Comparison of ENCODE assay signal across 12 cellular contexts in the genomic region with DNA sequence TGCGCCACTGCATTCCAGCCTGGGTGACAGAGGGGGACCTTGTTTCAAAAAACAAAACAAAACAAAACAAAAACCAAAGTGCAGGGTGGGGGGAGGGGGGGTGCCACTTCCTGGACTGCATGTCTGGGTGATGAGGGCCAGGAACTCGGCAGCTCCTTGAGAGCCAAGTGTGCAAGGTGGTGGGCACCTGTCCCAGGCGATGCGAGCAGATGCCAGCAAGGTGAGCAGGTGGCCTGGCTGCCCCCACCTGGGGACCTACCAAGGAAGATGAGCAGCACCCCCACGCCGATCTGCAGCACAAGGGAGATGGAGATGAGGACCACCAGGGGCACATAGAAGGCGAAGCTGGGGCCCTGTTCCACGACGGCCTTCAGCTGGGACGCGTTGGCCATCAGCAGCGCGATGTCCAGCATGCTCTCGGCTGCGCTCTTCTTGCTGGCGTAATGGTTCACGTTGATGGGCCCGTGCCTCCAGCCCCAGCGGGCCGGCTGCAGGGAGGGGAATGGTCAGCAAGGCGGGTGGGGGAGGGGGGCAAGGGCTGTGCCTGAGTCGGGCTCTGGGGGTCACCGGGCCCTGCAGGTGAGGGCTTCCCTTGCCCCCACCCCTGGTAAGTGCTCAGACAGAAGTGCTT. TPM values are rescaled to one million over a fixed set of nuclear protein-coding genes. Genes with fewer than 3 reads are reported as not detected.
DNase-seq lines count a peak whose midpoint lies in the region; ATAC-seq, FAIRE-seq and TF ChIP-seq lines count a peak whose summit lies in the region.
"Had no signal": no experiment of that assay in that cellular context is flagged by ENCODE, and none has a peak within 500 bp of the region (broad histone marks: within the 10 kb centered on the region; RNA-seq: fewer than 3 reads in every experiment).

No MANE protein-coding gene starts in this region.

- TF ChIP-seq CTCF in HepG2 (CRISPR knock-in tag; IDR thresholded peaks at IDR 0.05) (no peak), PC-9 (conservative IDR thresholded peaks at IDR 0.05) (no peak)

- H3K27ac ChIP-seq in HepG2 (ENCODE audit: extremely low read length, insufficient read depth, low read length) (peak overlapping the region; percentile 92), PC-9 (no peak overlapping the region)

- H3K9me3 ChIP-seq in HepG2 (ENCODE audit: low read length), result no peaks in the 10 kb centered on the region
- H3K9me3 ChIP-seq in PC-9 (ENCODE audit: insufficient read depth, low read depth), result no peaks in the 10 kb centered on the region

- H3K36me3 ChIP-seq in HepG2 (replicated peaks in 1 of 2; ENCODE audit: control insufficient read depth in 1 of 2, insufficient read depth in 2 of 2, low read length in 2 of 2) (peaks cover 34 to 49% of the 10 kb centered on the region in 2 experiments; a peak in 4 of 5 replicates), PC-9 (ENCODE audit: low read depth) (peaks cover 16% of the 10 kb centered on the region; the same call in 1 of the 2 replicates)

- peaks cover 41% of the 10 kb centered on the region for H3K4me1 Mint-ChIP-seq in activated T-helper 1 cell treated with anti-CD3 and anti-CD28 coated beads, Interleukin-12 subunit alpha, Interleukin-12 subunit beta, Interleukin-2, Interleukin-4 antibody, amounts not matched to agents 30 ng/mL and 10 ng/mL and 1 ng/mL, durations not matched to agents 14 hours and 24 hours and 36 hours (ENCODE audit: low read depth)
- peaks cover 32 to 57% of the 10 kb centered on the region in 2 donors for H3K4me1 Mint-ChIP-seq in stimulated activated naive B cell treated with anti-CD40 and anti-IgM and Interleukin-4, amounts not matched to agents 10 μg/mL and 1 μg/mL and 100 μg/mL, for 72 hours

- H3K9me2 ChIP-seq in PC-9 (ENCODE audit: insufficient read depth), result no peaks in the 10 kb centered on the region

- H3K4me3 ChIP-seq in HepG2 (replicated peaks in 1 of 3; ENCODE audit: insufficient read depth in 1 of 3, low read depth in 2 of 3, low read length in 3 of 3) (peak overlapping the region in 1 of 3 experiments; percentile 56; a peak in 1 of 6 replicates), PC-9 (no peak overlapping the region)
- H3K4me3 ChIP-seq: dorsolateral prefrontal cortex had no signal

- intact Hi-C loops in activated T-helper 1 cell treated with anti-CD3 and anti-CD28 coated beads, Interleukin-12 subunit alpha, Interleukin-12 subunit beta, Interleukin-2, Interleukin-4 antibody, amounts not matched to agents 30 ng/mL and 10 ng/mL and 1 ng/mL, durations not matched to agents 14 hours and 24 hours and 36 hours (cut with micrococcal nuclease), result no loop called here
- intact Hi-C loops in HepG2 (cut with micrococcal nuclease; ENCODE audit: unreplicated experiment) (no loop called here), PC-9 (cut with micrococcal nuclease; ENCODE audit: unreplicated experiment) (no loop called here)

- peak overlapping the region; percentile 30 for H3K4me3 Mint-ChIP-seq in activated T-helper 1 cell treated with anti-CD3 and anti-CD28 coated beads, Interleukin-12 subunit alpha, Interleukin-12 subunit beta, Interleukin-2, Interleukin-4 antibody, amounts not matched to agents 30 ng/mL and 10 ng/mL and 1 ng/mL, durations not matched to agents 14 hours and 24 hours and 36 hours
- H3K4me3 Mint-ChIP-seq in stimulated activated naive B cell treated with anti-CD40 and anti-IgM and Interleukin-4, amounts not matched to agents 10 μg/mL and 1 μg/mL and 100 μg/mL, for 72 hours, result no peak overlapping the region

- TF ChIP-seq EP300 in HepG2 (IDR thresholded peaks at IDR 0.05; ENCODE audit: low read depth in 2 of 2, low read length in 2 of 2) (no peak), HepG2 (CRISPR knock-in tag; IDR thresholded peaks at IDR 0.05; ENCODE audit: borderline replicate concordance) (no peak)

- H3K79me2 ChIP-seq in HepG2 (ENCODE audit: insufficient read depth, low read length), result peaks cover 51% of the 10 kb centered on the region
- peaks cover 40% of the 10 kb centered on the region for H3K79me2 ChIP-seq in PC-9 (ENCODE audit: low read depth)

- in situ Hi-C loops in HepG2 (cut with HindIII; ENCODE audit: extremely low pct_ligation_motif_present, low pct_unique_long_range_greater_than_20kb), result no loop called here

- no peak overlapping the region for H3K9ac ChIP-seq in HepG2 (ENCODE audit: insufficient read depth, low read depth, low read length)

- DNase-seq in NCI-H2171 treated with DMSO at 0.1 percent for 48 hours (lab: John Stamatoyannopoulos, UW) (peak; percentile 19), NCI-H2171 (lab: John Stamatoyannopoulos, UW) (no peak), HepG2 (ENCODE audit: low spot score) (no peak), NCI-H526 treated with DMSO at 0.1 percent for 48 hours (lab: John Stamatoyannopoulos, UW) (no peak), PC-9 (no peak)
- DNase-seq in activated T-helper 1 cell treated with anti-CD3 and anti-CD28 coated beads, Interleukin-12 subunit alpha, Interleukin-12 subunit beta, Interleukin-2, Interleukin-4 antibody, amounts not matched to agents 30 ng/mL and 10 ng/mL and 1 ng/mL, durations not matched to agents 14 hours and 24 hours and 36 hours (ENCODE audit: low spot score), result no peak
- DNase-seq in stimulated activated naive B cell treated with anti-CD40 and anti-IgM and Interleukin-4, amounts not matched to agents 10 μg/mL and 1 μg/mL and 100 μg/mL, for 72 hours, result no peak
- DNase-seq: GF-D8, KG1 had no signal

- peaks cover 33% of the 10 kb centered on the region for H3K36me3 Mint-ChIP-seq in activated T-helper 1 cell treated with anti-CD3 and anti-CD28 coated beads, Interleukin-12 subunit alpha, Interleukin-12 subunit beta, Interleukin-2, Interleukin-4 antibody, amounts not matched to agents 30 ng/mL and 10 ng/mL and 1 ng/mL, durations not matched to agents 14 hours and 24 hours and 36 hours (ENCODE audit: low read depth)
- peaks cover 57 to 67% of the 10 kb centered on the region in 2 donors for H3K36me3 Mint-ChIP-seq in stimulated activated naive B cell treated with anti-CD40 and anti-IgM and Interleukin-4, amounts not matched to agents 10 μg/mL and 1 μg/mL and 100 μg/mL, for 72 hours

- peak overlapping the region; percentile 70 for H3K27ac Mint-ChIP-seq in activated T-helper 1 cell treated with anti-CD3 and anti-CD28 coated beads, Interleukin-12 subunit alpha, Interleukin-12 subunit beta, Interleukin-2, Interleukin-4 antibody, amounts not matched to agents 30 ng/mL and 10 ng/mL and 1 ng/mL, durations not matched to agents 14 hours and 24 hours and 36 hours
- H3K27ac Mint-ChIP-seq in stimulated activated naive B cell treated with anti-CD40 and anti-IgM and Interleukin-4, amounts not matched to agents 10 μg/mL and 1 μg/mL and 100 μg/mL, for 72 hours, result peak overlapping the region; percentile 59

- H3K27me3 Mint-ChIP-seq in activated T-helper 1 cell treated with anti-CD3 and anti-CD28 coated beads, Interleukin-12 subunit alpha, Interleukin-12 subunit beta, Interleukin-2, Interleukin-4 antibody, amounts not matched to agents 30 ng/mL and 10 ng/mL and 1 ng/mL, durations not matched to agents 14 hours and 24 hours and 36 hours (ENCODE audit: insufficient read depth), result no peaks in the 10 kb centered on the region
- H3K27me3 Mint-ChIP-seq in stimulated activated naive B cell treated with anti-CD40 and anti-IgM and Interleukin-4, amounts not matched to agents 10 μg/mL and 1 μg/mL and 100 μg/mL, for 72 hours, result no peaks in the 10 kb centered on the region

- H2AFZ ChIP-seq in HepG2 (ENCODE audit: low read length) (no peak overlapping the region), PC-9 (no peak overlapping the region)

- no peaks in the 10 kb centered on the region for H3K9me3 Mint-ChIP-seq in activated T-helper 1 cell treated with anti-CD3 and anti-CD28 coated beads, Interleukin-12 subunit alpha, Interleukin-12 subunit beta, Interleukin-2, Interleukin-4 antibody, amounts not matched to agents 30 ng/mL and 10 ng/mL and 1 ng/mL, durations not matched to agents 14 hours and 24 hours and 36 hours
- no peaks in the 10 kb centered on the region for H3K9me3 Mint-ChIP-seq in stimulated activated naive B cell treated with anti-CD40 and anti-IgM and Interleukin-4, amounts not matched to agents 10 μg/mL and 1 μg/mL and 100 μg/mL, for 72 hours

- ATAC-seq in HepG2, result no peak
- ATAC-seq in stimulated activated naive B cell treated with anti-CD40 and anti-IgM and Interleukin-4, amounts not matched to agents 10 μg/mL and 1 μg/mL and 100 μg/mL, for 72 hours (replicated peaks), result no peak
- no peak for ATAC-seq in GM21786 (IDR thresholded peaks at IDR 0.05; ENCODE audit: unreplicated experiment)

- H3F3A ChIP-seq in PC-9 (ENCODE audit: insufficient read depth, low read depth), result peaks cover 22% of the 10 kb centered on the region; the same call in 1 of the 2 replicates

- peak overlapping the region; percentile 60; the same call in 1 of the 2 replicates for H3K4me2 ChIP-seq in HepG2 (ENCODE audit: low read depth, low read length)
- no peak overlapping the region for H3K4me2 ChIP-seq in PC-9

- TF ChIP-seq POLR2A in HepG2 (IDR thresholded peaks at IDR 0.05; ENCODE audit: insufficient read depth in 1 of 2, low read depth in 2 of 2, low read length in 2 of 2), result no peak

- H3K27me3 ChIP-seq in HepG2 (ENCODE audit: control insufficient read depth in 1 of 2, insufficient read depth in 2 of 2, low read length in 2 of 2), result no peaks in the 10 kb centered on the region
- no peaks in the 10 kb centered on the region for H3K27me3 ChIP-seq in PC-9 (ENCODE audit: insufficient read depth, low read depth)
- H3K27me3 ChIP-seq: dorsolateral prefrontal cortex had no signal

- BruUV-seq in HepG2 (replicated peaks; lab: Mats Ljungman, UMichigan) (no TSS peak), PC-9 (replicated peaks; lab: Mats Ljungman, UMichigan) (no TSS peak)

- WGBS in HepG2 (ENCODE audit: low lambda C conversion rate), result 98% methylated on average over 13 of the region's 23 CpGs

- H3K4me1 ChIP-seq in HepG2 (ENCODE audit: insufficient read depth, low read length) (peaks cover 55% of the 10 kb centered on the region), PC-9 (replicated peaks; ENCODE audit: insufficient read depth) (peaks cover under 1% of the 10 kb centered on the region; the same call in 1 of the 2 replicates)

- FAIRE-seq in HepG2 (lab: Jason Lieb, UNC), result no peak
- FAIRE-seq: A204.1 had no signal

- H4K20me1 ChIP-seq in HepG2 (ENCODE audit: insufficient read depth, low read length), result no peaks in the 10 kb centered on the region
- peaks cover 19% of the 10 kb centered on the region; the same call in 1 of the 2 replicates for H4K20me1 ChIP-seq in PC-9 (ENCODE audit: insufficient read depth)

- no peak for TF ChIP-seq RAD21 in HepG2 (CRISPR knock-in tag; IDR thresholded peaks at IDR 0.05)

- CTCF ChIA-PET in HepG2 (lab: Yijun Ruan, JAX; ENCODE audit: low intra/inter-chr PET ratio, low total read pairs), result no interaction called here
- CTCF ChIA-PET in PC-9 (lab: Charles Lee), result no interaction called here

- POLR2A ChIA-PET in HepG2 (lab: Yijun Ruan, JAX) (interaction anchor here (0.9 to 2.4 kb wide), 7 partner anchors 9 to 35 kb away, joined by 3 to 32 read pairs (median 5); a partner anchor contains a TSS), PC-9 (lab: Charles Lee; ENCODE audit: unreplicated experiment) (no interaction called here)

RNA-seq across cellular contexts. Expression of a gene that starts 7.8 kb away (rescaled TPM):
- total RNA-seq in activated T-helper 1 cell treated with anti-CD3 and anti-CD28 coated beads, Interleukin-12 subunit alpha, Interleukin-12 subunit beta, Interleukin-2, Interleukin-4 antibody, amounts not matched to agents 30 ng/mL and 10 ng/mL and 1 ng/mL, durations not matched to agents 14 hours and 24 hours and 36 hours, result 94.2 and 95.3 TPM in 2 replicates
- total RNA-seq in HepG2 (2016; rRNA removed; fragmentation: Illumina TruSeq; extraction: Trizol) (77.1 and 92.1 TPM in 2 replicates), PC-9 (2021) (115 TPM in 2 replicates)
- total RNA-seq in HepG2 (2016; cell fraction: cytosol; rRNA removed; fragmentation: Illumina TruSeq; extraction: Trizol; ENCODE audit: low read depth), result 104 and 127 TPM in 2 replicates
- 66.8 and 94.8 TPM in 2 replicates for total RNA-seq in HepG2 (2016; cell fraction: insoluble cytoplasmic fraction; rRNA removed; fragmentation: Illumina TruSeq; extraction: Trizol)
- total RNA-seq in HepG2 (2016; cell fraction: membrane; rRNA removed; fragmentation: Illumina TruSeq; extraction: Trizol), result 149 and 180 TPM in 2 replicates
- total RNA-seq in HepG2 (2016; cell fraction: nucleus; rRNA removed; fragmentation: Illumina TruSeq; extraction: Trizol), result 48.9 and 58.7 TPM in 2 replicates
- 81.2 and 109 TPM in 2 replicates for polyA plus RNA-seq in HepG2 (2011; rRNA removed)
- 83.2 and 110 TPM in 2 replicates for polyA plus RNA-seq in HepG2 (2011; cell fraction: cytosol; rRNA removed)
- 62.3 and 83.6 TPM in 2 replicates for polyA plus RNA-seq in HepG2 (2011; cell fraction: nucleus; rRNA removed)
- polyA plus RNA-seq in HepG2 (2012), result 77.3 and 145 TPM in 2 replicates
- polyA plus RNA-seq in HepG2 (2016; cell fraction: cytosol; fragmentation: Illumina TruSeq; extraction: Trizol; ENCODE audit: low read depth), result 196 and 226 TPM in 2 replicates
- polyA plus RNA-seq in HepG2 (2016; cell fraction: insoluble cytoplasmic fraction; fragmentation: Illumina TruSeq; extraction: Trizol; ENCODE audit: low read depth), result 104 and 130 TPM in 2 replicates
- 235 and 242 TPM in 2 replicates for polyA plus RNA-seq in HepG2 (2016; cell fraction: membrane; fragmentation: Illumina TruSeq; extraction: Trizol; ENCODE audit: low read depth)
- polyA plus RNA-seq in HepG2 (2016; cell fraction: nucleus; fragmentation: Illumina TruSeq; extraction: Trizol; ENCODE audit: insufficient read depth, low read depth), result 122 and 127 TPM in 2 replicates
- 22.5 and 101 TPM in 2 replicates for polyA minus RNA-seq in HepG2 (2011; rRNA and poly(A)+ RNA removed; ENCODE audit: low replicate concordance)
- 26.1 and 26.7 TPM in 2 replicates for polyA minus RNA-seq in HepG2 (2011; cell fraction: cytosol; rRNA and poly(A)+ RNA removed)
- 17.8 and 21.8 TPM in 2 replicates for polyA minus RNA-seq in HepG2 (2011; cell fraction: nucleus; rRNA and poly(A)+ RNA removed)

RNA-seq across cellular contexts. Expression of a gene that starts 30.2 kb away (rescaled TPM):
- total RNA-seq in activated T-helper 1 cell treated with anti-CD3 and anti-CD28 coated beads, Interleukin-12 subunit alpha, Interleukin-12 subunit beta, Interleukin-2, Interleukin-4 antibody, amounts not matched to agents 30 ng/mL and 10 ng/mL and 1 ng/mL, durations not matched to agents 14 hours and 24 hours and 36 hours, result 40.5 and 41.7 TPM in 2 replicates
- total RNA-seq in HepG2 (2016; rRNA removed; fragmentation: Illumina TruSeq; extraction: Trizol), result 15.2 and 18.4 TPM in 2 replicates
- 15.8 and 20.2 TPM in 2 replicates for total RNA-seq in HepG2 (2016; cell fraction: cytosol; rRNA removed; fragmentation: Illumina TruSeq; extraction: Trizol; ENCODE audit: low read depth)
- 18.6 and 20.5 TPM in 2 replicates for total RNA-seq in HepG2 (2016; cell fraction: insoluble cytoplasmic fraction; rRNA removed; fragmentation: Illumina TruSeq; extraction: Trizol)
- total RNA-seq in HepG2 (2016; cell fraction: membrane; rRNA removed; fragmentation: Illumina TruSeq; extraction: Trizol), result 17.3 and 29.5 TPM in 2 replicates
- 8.3 and 12.2 TPM in 2 replicates for total RNA-seq in HepG2 (2016; cell fraction: nucleus; rRNA removed; fragmentation: Illumina TruSeq; extraction: Trizol)
- 47.2 and 62.0 TPM in 2 replicates for polyA plus RNA-seq in HepG2 (2011; rRNA removed)
- polyA plus RNA-seq in HepG2 (2011; cell fraction: cytosol; rRNA removed), result 33.8 and 73.1 TPM in 2 replicates
- polyA plus RNA-seq in HepG2 (2011; cell fraction: nucleus; rRNA removed), result 101 and 106 TPM in 2 replicates
- 14.6 TPM in 2 replicates for polyA plus RNA-seq in HepG2 (2012)
- polyA plus RNA-seq in HepG2 (2016; cell fraction: cytosol; fragmentation: Illumina TruSeq; extraction: Trizol; ENCODE audit: low read depth), result 16.0 and 27.0 TPM in 2 replicates
- 14.7 and 18.5 TPM in 2 replicates for polyA plus RNA-seq in HepG2 (2016; cell fraction: insoluble cytoplasmic fraction; fragmentation: Illumina TruSeq; extraction: Trizol; ENCODE audit: low read depth)
- 13.4 and 18.5 TPM in 2 replicates for polyA plus RNA-seq in HepG2 (2016; cell fraction: membrane; fragmentation: Illumina TruSeq; extraction: Trizol; ENCODE audit: low read depth)
- 25.1 and 25.9 TPM in 2 replicates for polyA plus RNA-seq in HepG2 (2016; cell fraction: nucleus; fragmentation: Illumina TruSeq; extraction: Trizol; ENCODE audit: insufficient read depth, low read depth)
- polyA minus RNA-seq in HepG2 (2011; rRNA and poly(A)+ RNA removed; ENCODE audit: low replicate concordance), result 11.5 and 28.1 TPM in 2 replicates
- polyA minus RNA-seq in HepG2 (2011; cell fraction: cytosol; rRNA and poly(A)+ RNA removed), result 14.0 and 17.6 TPM in 2 replicates
- 11.3 and 12.8 TPM in 2 replicates for polyA minus RNA-seq in HepG2 (2011; cell fraction: nucleus; rRNA and poly(A)+ RNA removed)
- total RNA-seq in PC-9 (2021), result 97.5 and 122 TPM in 2 replicates

RNA-seq across cellular contexts. Expression of a gene that starts 57.7 kb away (rescaled TPM):
- total RNA-seq in activated T-helper 1 cell treated with anti-CD3 and anti-CD28 coated beads, Interleukin-12 subunit alpha, Interleukin-12 subunit beta, Interleukin-2, Interleukin-4 antibody, amounts not matched to agents 30 ng/mL and 10 ng/mL and 1 ng/mL, durations not matched to agents 14 hours and 24 hours and 36 hours, result 2.2 and 3.0 TPM in 2 replicates
- total RNA-seq in HepG2 (2016; rRNA removed; fragmentation: Illumina TruSeq; extraction: Trizol) (10.5 and 16.6 TPM in 2 replicates), PC-9 (2021) (44.6 and 61.3 TPM in 2 replicates)
- total RNA-seq in HepG2 (2016; cell fraction: cytosol; rRNA removed; fragmentation: Illumina TruSeq; extraction: Trizol; ENCODE audit: low read depth), result 2.8 and 5.4 TPM in 2 replicates
- total RNA-seq in HepG2 (2016; cell fraction: insoluble cytoplasmic fraction; rRNA removed; fragmentation: Illumina TruSeq; extraction: Trizol), result 7.9 and 14.6 TPM in 2 replicates
- total RNA-seq in HepG2 (2016; cell fraction: membrane; rRNA removed; fragmentation: Illumina TruSeq; extraction: Trizol), result 9.4 and 9.8 TPM in 2 replicates
- 21.0 and 29.3 TPM in 2 replicates for total RNA-seq in HepG2 (2016; cell fraction: nucleus; rRNA removed; fragmentation: Illumina TruSeq; extraction: Trizol)
- 11.4 and 12.0 TPM in 2 replicates for polyA plus RNA-seq in HepG2 (2011; rRNA removed)
- 3.1 and 5.3 TPM in 2 replicates for polyA plus RNA-seq in HepG2 (2011; cell fraction: cytosol; rRNA removed)
- 98.4 and 126 TPM in 2 replicates for polyA plus RNA-seq in HepG2 (2011; cell fraction: nucleus; rRNA removed)
- 29.1 and 39.4 TPM in 2 replicates for polyA plus RNA-seq in HepG2 (2012)
- 3.2 and 4.2 TPM in 2 replicates for polyA plus RNA-seq in HepG2 (2016; cell fraction: cytosol; fragmentation: Illumina TruSeq; extraction: Trizol; ENCODE audit: low read depth)
- 18.9 and 27.7 TPM in 2 replicates for polyA plus RNA-seq in HepG2 (2016; cell fraction: insoluble cytoplasmic fraction; fragmentation: Illumina TruSeq; extraction: Trizol; ENCODE audit: low read depth)
- polyA plus RNA-seq in HepG2 (2016; cell fraction: membrane; fragmentation: Illumina TruSeq; extraction: Trizol; ENCODE audit: low read depth), result 4.9 and 6.5 TPM in 2 replicates
- 87.2 and 94.8 TPM in 2 replicates for polyA plus RNA-seq in HepG2 (2016; cell fraction: nucleus; fragmentation: Illumina TruSeq; extraction: Trizol; ENCODE audit: insufficient read depth, low read depth)
- 8.4 and 22.7 TPM in 2 replicates for polyA minus RNA-seq in HepG2 (2011; rRNA and poly(A)+ RNA removed; ENCODE audit: low replicate concordance)
- polyA minus RNA-seq in HepG2 (2011; cell fraction: cytosol; rRNA and poly(A)+ RNA removed), result 15.8 and 17.9 TPM in 2 replicates
- 32.8 and 40.0 TPM in 2 replicates for polyA minus RNA-seq in HepG2 (2011; cell fraction: nucleus; rRNA and poly(A)+ RNA removed)
